In the genomic region with DNA sequence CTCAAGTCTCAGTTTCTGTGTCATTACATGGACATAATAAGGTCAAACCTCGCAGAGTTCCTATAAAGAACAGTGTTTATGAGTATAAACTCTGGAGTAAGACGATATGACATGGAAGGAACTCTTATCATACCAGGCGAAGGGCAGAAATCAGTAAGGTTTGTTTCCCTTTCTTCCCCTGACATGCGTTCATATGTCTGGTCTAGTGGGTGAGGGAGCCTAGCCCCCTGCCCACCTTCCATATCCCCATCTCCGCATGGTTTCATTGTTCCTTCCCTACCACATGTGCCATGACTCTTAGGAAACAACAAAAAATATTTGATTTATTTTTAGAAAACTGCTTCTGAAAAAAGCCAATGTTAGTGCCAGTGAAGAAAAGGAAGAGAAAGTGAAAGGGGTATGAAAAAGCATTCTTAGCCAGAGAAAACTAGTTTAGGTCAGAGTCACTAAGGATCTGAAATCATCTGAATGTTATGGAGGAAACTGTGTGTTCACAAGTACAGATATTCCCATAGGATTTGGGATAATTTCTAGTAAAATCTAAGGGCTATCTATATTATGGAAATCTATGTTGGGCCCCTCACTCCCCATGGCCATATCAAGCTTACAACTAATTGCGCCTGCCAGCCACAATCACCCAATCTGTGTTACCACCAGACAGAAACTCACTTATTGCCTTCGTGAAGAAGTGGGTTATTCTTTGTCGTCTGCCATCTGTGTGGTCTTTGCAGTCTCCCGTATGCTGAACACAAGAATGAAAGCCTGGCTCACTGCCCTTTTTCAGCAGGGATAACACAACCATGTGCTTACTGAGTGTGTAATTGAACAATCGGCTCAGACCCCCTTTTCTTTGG, we compare ENCODE assay signal across 10 cellular contexts. TPM values are rescaled to one million over a fixed set of nuclear protein-coding genes. Genes with fewer than 3 reads are reported as not detected.
A peak's percentile ranks its signal among the peaks of the same experiment; 100 is the strongest.
DNase-seq lines count a peak whose midpoint lies in the region; ATAC-seq and TF ChIP-seq lines count a peak whose summit lies in the region.
"Had no signal": no experiment of that assay in that cellular context is flagged by ENCODE, and none has a peak within 500 bp of the region (broad histone marks: within the 10 kb centered on the region; RNA-seq: fewer than 3 reads in every experiment).

No MANE protein-coding gene starts in this region.

- H3K36me3 Mint-ChIP-seq in naive B cell, result no peaks in the 10 kb centered on the region

- H3K27ac Mint-ChIP-seq in naive B cell, result peak overlapping the region; percentile 82 to 99 (median 93)

- peak overlapping the region; percentile 74 to 95 (median 90) for H3K4me3 Mint-ChIP-seq in naive B cell

- no peaks in the 10 kb centered on the region for H3K9me3 Mint-ChIP-seq in naive B cell

- WGBS in esophagus muscularis mucosa, result 64% methylated on average over 10 of the region's 10 CpGs

- H3K27me3 ChIP-seq in esophagus muscularis mucosa, result no peaks in the 10 kb centered on the region

- no peak overlapping the region for H3K27ac ChIP-seq in esophagus muscularis mucosa (replicated peaks in 1 of 4)

- no peak for TF ChIP-seq EP300 in esophagus muscularis mucosa (IDR thresholded peaks at IDR 0.05)

- H3K9me3 ChIP-seq in esophagus muscularis mucosa, result no peaks in the 10 kb centered on the region

- intact Hi-C loops in esophagus muscularis mucosa (cut with DNase I), result no loop called here

- peaks cover 0 to 4% (median 2%) of the 10 kb centered on the region in 4 donors for H3K4me1 ChIP-seq in esophagus muscularis mucosa

- H3K4me1 Mint-ChIP-seq in naive B cell, result peaks cover 12 to 33% (median 27%) of the 10 kb centered on the region in 3 donors

- ATAC-seq in GM18858 (IDR thresholded peaks at IDR 0.05; ENCODE audit: unreplicated experiment), result peak; percentile 67
- peak; percentile 59 for ATAC-seq in HG02588 (IDR thresholded peaks at IDR 0.05; ENCODE audit: unreplicated experiment)
- ATAC-seq in naive B cell (ENCODE audit: low read depth in 2 of 2), result peak; percentile 64 to 65
- ATAC-seq in HG03469 (IDR thresholded peaks at IDR 0.05; ENCODE audit: unreplicated experiment), result no peak

- no peak for TF ChIP-seq CTCF in esophagus muscularis mucosa (IDR thresholded peaks at IDR 0.05)

- H3K27me3 Mint-ChIP-seq in naive B cell, result no peaks in the 10 kb centered on the region

- H3K36me3 ChIP-seq in esophagus muscularis mucosa, result no peaks in the 10 kb centered on the region

- DNase-seq in NOMO-1 treated with DMSO at 0.1 percent for 48 hours (lab: John Stamatoyannopoulos, UW; ENCODE audit: unreplicated experiment) (peak; percentile 75), naive B cell (peak; percentile 33), esophagus muscularis mucosa (ENCODE audit: extremely low spot score) (no peak), NCI-H748 treated with DMSO at 0.1 percent for 48 hours (lab: John Stamatoyannopoulos, UW) (no peak), SK-N-DZ (ENCODE audit: low spot score) (no peak)
- DNase-seq: effector CD4-positive, alpha-beta T cell had no signal

- TF ChIP-seq POLR2A in esophagus muscularis mucosa (IDR thresholded peaks at IDR 0.05; ENCODE audit: low read depth), result no peak

- no peak overlapping the region for H3K4me3 ChIP-seq in esophagus muscularis mucosa

RNA-seq across cellular contexts. Expression of gene HMHB1, which starts 19.9 kb away (rescaled TPM):
- polyA plus RNA-seq in naive B cell (ENCODE audit: low read depth in 6 of 6), result 10 to 100 TPM in 1 of 6 donors, not detected in 5; 70.0 TPM
- not detected for total RNA-seq in esophagus muscularis mucosa
- not detected in 2 replicates for polyA plus RNA-seq in SK-N-DZ (2014; cell fraction: cytosol; rRNA removed)
- polyA plus RNA-seq in SK-N-DZ (2014; cell fraction: nucleus; rRNA removed), result not detected in 2 replicates
- total RNA-seq: SK-MEL-5 had no signal

Comparison
In these comparisons a context has a peak if more than half of its experiments do, and no peak if none do; other contexts are left out.
1. DNase-seq: peak in NOMO-1 treated with DMSO at 0.1 percent for 48 hours (single experiment) and naive B cell (single experiment); none in esophagus muscularis mucosa (single experiment), NCI-H748 treated with DMSO at 0.1 percent for 48 hours (single experiment) and SK-N-DZ (single experiment).